Comparison of ENCODE assay signal across 9 cellular contexts in genomic region chr1:214831956-214832355, GRCh38.
"Had no signal": no experiment of that assay in that cellular context is flagged by ENCODE, and none has a peak within 500 bp of the region (broad histone marks: within the 10 kb centered on the region; RNA-seq: fewer than 3 reads in every experiment).

No MANE protein-coding gene starts in this region.

- FAIRE-seq: H1, H54, HepG2, K562 had no signal

- DNase-seq: H9, HCEC 1CT, HFFc6 had no signal

- H3K27ac ChIP-seq: HL-60 had no signal

- H3K4me2 ChIP-seq: GM23338 had no signal

- H3K27ac Mint-ChIP-seq: GM23338, H9 had no signal

- H2AFZ ChIP-seq: GM23338 had no signal

- ATAC-seq: GM23338, HepG2, K562 had no signal

- H3K4me3 Mint-ChIP-seq: GM23338, H9, HFFc6 had no signal

- H3K4me3 ChIP-seq: GM23338, K562 had no signal
